In genomic region chr10:42962120-42962901, GRCh38 we compare ENCODE assay signal across 11 cellular contexts.
DNase-seq lines count a peak whose midpoint lies in the region; ATAC-seq and FAIRE-seq lines count a peak whose summit lies in the region.
"Had no signal": no experiment of that assay in that cellular context is flagged by ENCODE, and none has a peak within 500 bp of the region (broad histone marks: within the 10 kb centered on the region; RNA-seq: fewer than 3 reads in every experiment).

No MANE protein-coding gene starts in this region.

- no peaks in the 10 kb centered on the region for H3K36me3 Mint-ChIP-seq in activated naive CD8-positive, alpha-beta T cell treated with anti-CD3 and anti-CD28 coated beads, Interleukin-2, amount 10 ng/mL, durations not matched to agents 7 days and 5 days
- H3K36me3 Mint-ChIP-seq in activated naive CD8-positive, alpha-beta T cell treated with anti-CD3 and anti-CD28 coated beads, Interleukin-2, amount 50 U/mL, for 24 hours (ENCODE audit: low read depth), result no peaks in the 10 kb centered on the region
- H3K36me3 Mint-ChIP-seq in natural killer cell treated with Interleukin-12 subunit alpha and Interleukin-12 subunit beta and Interleukin-15 and Interleukin-18, amount 100 ng/mL, for 72 hours, result no peaks in the 10 kb centered on the region
- H3K36me3 Mint-ChIP-seq: naive B cell had no signal

- peak; percentile 73 for FAIRE-seq in urothelium cell line (lab: Jason Lieb, UNC)

- H3K27ac Mint-ChIP-seq in activated naive CD8-positive, alpha-beta T cell treated with anti-CD3 and anti-CD28 coated beads, Interleukin-2, amount 10 ng/mL, durations not matched to agents 7 days and 5 days, result no peak overlapping the region
- H3K27ac Mint-ChIP-seq in activated naive CD8-positive, alpha-beta T cell treated with anti-CD3 and anti-CD28 coated beads, Interleukin-2, amount 50 U/mL, for 24 hours, result no peak overlapping the region
- H3K27ac Mint-ChIP-seq in natural killer cell treated with Interleukin-12 subunit alpha and Interleukin-12 subunit beta and Interleukin-15 and Interleukin-18, amount 100 ng/mL, for 72 hours, result no peak overlapping the region
- H3K27ac Mint-ChIP-seq: activated naive CD4-positive, alpha-beta T cell treated with anti-CD3 and anti-CD28 coated beads for 36 hours; naive B cell had no signal

- H3K4me1 Mint-ChIP-seq in activated naive CD8-positive, alpha-beta T cell treated with anti-CD3 and anti-CD28 coated beads, Interleukin-2, amount 10 ng/mL, durations not matched to agents 7 days and 5 days, result no peaks in the 10 kb centered on the region
- no peaks in the 10 kb centered on the region for H3K4me1 Mint-ChIP-seq in activated naive CD8-positive, alpha-beta T cell treated with anti-CD3 and anti-CD28 coated beads, Interleukin-2, amount 50 U/mL, for 24 hours
- no peaks in the 10 kb centered on the region for H3K4me1 Mint-ChIP-seq in natural killer cell treated with Interleukin-12 subunit alpha and Interleukin-12 subunit beta and Interleukin-15 and Interleukin-18, amount 100 ng/mL, for 72 hours (ENCODE audit: low read depth in 2 of 2)

- peaks cover 7% of the 10 kb centered on the region for H3K27me3 Mint-ChIP-seq in activated naive CD8-positive, alpha-beta T cell treated with anti-CD3 and anti-CD28 coated beads, Interleukin-2, amount 10 ng/mL, durations not matched to agents 7 days and 5 days
- no peaks in the 10 kb centered on the region for H3K27me3 Mint-ChIP-seq in activated naive CD8-positive, alpha-beta T cell treated with anti-CD3 and anti-CD28 coated beads, Interleukin-2, amount 50 U/mL, for 24 hours
- peaks cover 3 to 21% of the 10 kb centered on the region in 2 donors for H3K27me3 Mint-ChIP-seq in natural killer cell treated with Interleukin-12 subunit alpha and Interleukin-12 subunit beta and Interleukin-15 and Interleukin-18, amount 100 ng/mL, for 72 hours
- H3K27me3 Mint-ChIP-seq: naive B cell had no signal

- DNase-seq in activated naive CD8-positive, alpha-beta T cell treated with anti-CD3 and anti-CD28 coated beads, Interleukin-2, amount 10 ng/mL, durations not matched to agents 7 days and 5 days, result peak; percentile 18
- no peak for DNase-seq in activated naive CD8-positive, alpha-beta T cell treated with anti-CD3 and anti-CD28 coated beads, Interleukin-2, amount 50 U/mL, for 24 hours
- peak; percentile 74 for DNase-seq in Right ventricle myocardium inferior (ENCODE audit: missing footprints)
- DNase-seq in natural killer cell treated with Interleukin-12 subunit alpha and Interleukin-12 subunit beta and Interleukin-15 and Interleukin-18, amount 100 ng/mL, for 72 hours (ENCODE audit: low spot score), result peak; percentile 20
- DNase-seq in urothelium cell line (ENCODE audit: low spot score), result no peak
- no peak for DNase-seq in RKO (ENCODE audit: low spot score)
- DNase-seq: activated naive CD4-positive, alpha-beta T cell treated with anti-CD3 and anti-CD28 coated beads for 36 hours; DMS53; naive B cell had no signal

- H3K4me3 Mint-ChIP-seq in activated naive CD8-positive, alpha-beta T cell treated with anti-CD3 and anti-CD28 coated beads, Interleukin-2, amount 10 ng/mL, durations not matched to agents 7 days and 5 days, result no peak overlapping the region
- no peak overlapping the region for H3K4me3 Mint-ChIP-seq in activated naive CD8-positive, alpha-beta T cell treated with anti-CD3 and anti-CD28 coated beads, Interleukin-2, amount 50 U/mL, for 24 hours
- no peak overlapping the region for H3K4me3 Mint-ChIP-seq in natural killer cell treated with Interleukin-12 subunit alpha and Interleukin-12 subunit beta and Interleukin-15 and Interleukin-18, amount 100 ng/mL, for 72 hours
- H3K4me3 Mint-ChIP-seq: activated naive CD4-positive, alpha-beta T cell treated with anti-CD3 and anti-CD28 coated beads for 36 hours; naive B cell had no signal

- H3K9me3 Mint-ChIP-seq in activated naive CD8-positive, alpha-beta T cell treated with anti-CD3 and anti-CD28 coated beads, Interleukin-2, amount 10 ng/mL, durations not matched to agents 7 days and 5 days, result no peaks in the 10 kb centered on the region
- H3K9me3 Mint-ChIP-seq in activated naive CD8-positive, alpha-beta T cell treated with anti-CD3 and anti-CD28 coated beads, Interleukin-2, amount 50 U/mL, for 24 hours, result no peaks in the 10 kb centered on the region
- H3K9me3 Mint-ChIP-seq in natural killer cell treated with Interleukin-12 subunit alpha and Interleukin-12 subunit beta and Interleukin-15 and Interleukin-18, amount 100 ng/mL, for 72 hours, result no peaks in the 10 kb centered on the region
- H3K9me3 Mint-ChIP-seq: activated naive CD4-positive, alpha-beta T cell treated with anti-CD3 and anti-CD28 coated beads for 36 hours had no signal

- POLR2A ChIA-PET in activated naive CD8-positive, alpha-beta T cell treated with anti-CD3 and anti-CD28 coated beads, Interleukin-2, amount 10 ng/mL, durations not matched to agents 7 days and 5 days (lab: Charles Lee), result no interaction called here

- ATAC-seq in activated naive CD8-positive, alpha-beta T cell treated with anti-CD3 and anti-CD28 coated beads, Interleukin-2, amount 10 ng/mL, durations not matched to agents 7 days and 5 days (ENCODE audit: low read depth), result no peak
- no peak for ATAC-seq in activated naive CD8-positive, alpha-beta T cell treated with anti-CD3 and anti-CD28 coated beads, Interleukin-2, amount 50 U/mL, for 24 hours
- ATAC-seq in Right ventricle myocardium inferior (peak; percentile 63), HG03520 (IDR thresholded peaks at IDR 0.05; ENCODE audit: unreplicated experiment) (no peak), HG03565 (IDR thresholded peaks at IDR 0.05; ENCODE audit: unreplicated experiment) (no peak)
- ATAC-seq in natural killer cell treated with Interleukin-12 subunit alpha and Interleukin-12 subunit beta and Interleukin-15 and Interleukin-18, amount 100 ng/mL, for 72 hours, result peak; percentile 22 to 26

- intact Hi-C loops in Right ventricle myocardium inferior (cut with DNase I), result no loop called here

Comparison
In these comparisons a context has a peak if more than half of its experiments do, and no peak if none do; other contexts are left out.
1. DNase-seq: peak in activated naive CD8-positive, alpha-beta T cell treated with anti-CD3 and anti-CD28 coated beads, Interleukin-2, amount 10 ng/mL, durations not matched to agents 7 days and 5 days (single experiment), Right ventricle myocardium inferior (single experiment) and natural killer cell treated with Interleukin-12 subunit alpha and Interleukin-12 subunit beta and Interleukin-15 and Interleukin-18, amount 100 ng/mL, for 72 hours (single experiment); none in activated naive CD8-positive, alpha-beta T cell treated with anti-CD3 and anti-CD28 coated beads, Interleukin-2, amount 50 U/mL, for 24 hours (single experiment), urothelium cell line (single experiment) and RKO (single experiment).
2. ATAC-seq: peak in Right ventricle myocardium inferior (single experiment) and natural killer cell treated with Interleukin-12 subunit alpha and Interleukin-12 subunit beta and Interleukin-15 and Interleukin-18, amount 100 ng/mL, for 72 hours (2 of 2); none in activated naive CD8-positive, alpha-beta T cell treated with anti-CD3 and anti-CD28 coated beads, Interleukin-2, amount 10 ng/mL, durations not matched to agents 7 days and 5 days (single experiment), activated naive CD8-positive, alpha-beta T cell treated with anti-CD3 and anti-CD28 coated beads, Interleukin-2, amount 50 U/mL, for 24 hours (single experiment), HG03520 (single experiment) and HG03565 (single experiment).